In genomic region chr2:27506587-27506986, GRCh38 we compare ENCODE assay signal across 34 cellular contexts. TPM values are rescaled to one million over a fixed set of nuclear protein-coding genes. Genes with fewer than 3 reads are reported as not detected.
"Had no signal": no experiment of that assay in that cellular context is flagged by ENCODE, and none has a peak within 500 bp of the region (broad histone marks: within the 10 kb centered on the region; RNA-seq: fewer than 3 reads in every experiment).

No MANE protein-coding gene starts in this region.

- H3K36me3 ChIP-seq: ascending aorta, breast epithelium, esophagus muscularis mucosa, gastrocnemius medialis, heart left ventricle had no signal

- H3K27me3 Mint-ChIP-seq: activated CD4-positive, alpha-beta memory T cell treated with anti-CD3 and anti-CD28 coated beads for 36 hours; activated CD4-positive, alpha-beta T cell treated with anti-CD3 and anti-CD28 coated beads for 36 hours had no signal

- H3K9me3 Mint-ChIP-seq: activated CD4-positive, alpha-beta memory T cell treated with anti-CD3 and anti-CD28 coated beads for 36 hours; activated CD4-positive, alpha-beta T cell treated with anti-CD3 and anti-CD28 coated beads, Interleukin-2, amount 10 ng/mL, durations not matched to agents 24 days and 14 days; activated naive CD4-positive, alpha-beta T cell treated with anti-CD3 and anti-CD28 coated beads, Interleukin-2, amount 10 ng/mL, durations not matched to agents 7 days and 5 days; activated naive CD4-positive, alpha-beta T cell treated with anti-CD3 and anti-CD28 coated beads, Interleukin-2, amount 50 U/mL, for 72 hours; activated naive CD8-positive, alpha-beta T cell treated with anti-CD3 and anti-CD28 coated beads, Interleukin-2, amount 10 ng/mL, durations not matched to agents 7 days and 5 days; activated T-cell treated with anti-CD3 and anti-CD28 coated beads, Interleukin-2, amount 50 U/mL, for 72 hours; central memory CD8-positive, alpha-beta T cell; dendritic cell treated with granulocyte-macrophage colony-stimulating factor and Interleukin-4, amounts not matched to agents 40 ng/mL and 50 ng/mL, for 4 days; endodermal cell had no signal

- H3K4me1 ChIP-seq: ascending aorta, breast epithelium, esophagus muscularis mucosa, foreskin keratinocyte, gastrocnemius medialis, heart left ventricle had no signal

- H3K4me1 Mint-ChIP-seq: activated CD4-positive, alpha-beta T cell treated with anti-CD3 and anti-CD28 coated beads for 36 hours; activated CD4-positive, alpha-beta T cell treated with anti-CD3 and anti-CD28 coated beads, Interleukin-2, amount 10 ng/mL, durations not matched to agents 24 days and 14 days; activated CD8-positive, alpha-beta memory T cell treated with anti-CD3 and anti-CD28 coated beads, Interleukin-2, amount 10 ng/mL, durations not matched to agents 7 days and 5 days; activated naive CD4-positive, alpha-beta T cell treated with anti-CD3 and anti-CD28 coated beads, Interleukin-2, amount 10 ng/mL, durations not matched to agents 7 days and 5 days; activated naive CD8-positive, alpha-beta T cell treated with anti-CD3 and anti-CD28 coated beads, Interleukin-2, amount 10 ng/mL, durations not matched to agents 7 days and 5 days; brain; central memory CD8-positive, alpha-beta T cell; endodermal cell had no signal

- H3K27ac Mint-ChIP-seq: activated CD4-positive, alpha-beta memory T cell treated with anti-CD3 and anti-CD28 coated beads for 36 hours; activated CD4-positive, alpha-beta T cell treated with anti-CD3 and anti-CD28 coated beads for 36 hours; activated CD4-positive, alpha-beta T cell treated with anti-CD3 and anti-CD28 coated beads, Interleukin-2, amount 10 ng/mL, durations not matched to agents 24 days and 14 days; activated CD8-positive, alpha-beta memory T cell treated with anti-CD3 and anti-CD28 coated beads, Interleukin-2, amount 10 ng/mL, durations not matched to agents 7 days and 5 days; activated CD8-positive, alpha-beta T cell treated with anti-CD3 and anti-CD28 coated beads, Interleukin-2, amount 10 ng/mL, durations not matched to agents 7 days and 5 days; activated naive CD4-positive, alpha-beta T cell treated with anti-CD3 and anti-CD28 coated beads, Interleukin-2, amount 10 ng/mL, durations not matched to agents 7 days and 5 days; activated naive CD8-positive, alpha-beta T cell treated with anti-CD3 and anti-CD28 coated beads, Interleukin-2, amount 10 ng/mL, durations not matched to agents 7 days and 5 days; activated T-cell treated with anti-CD3 and anti-CD28 coated beads, Interleukin-2, amount 50 U/mL, for 72 hours; brain; dendritic cell treated with granulocyte-macrophage colony-stimulating factor and Interleukin-4, amounts not matched to agents 40 ng/mL and 50 ng/mL, for 4 days; endodermal cell had no signal

- H3K36me3 Mint-ChIP-seq: activated CD4-positive, alpha-beta memory T cell treated with anti-CD3 and anti-CD28 coated beads for 36 hours; activated CD8-positive, alpha-beta memory T cell treated with anti-CD3 and anti-CD28 coated beads, Interleukin-2, amount 10 ng/mL, durations not matched to agents 7 days and 5 days; activated naive CD4-positive, alpha-beta T cell treated with anti-CD3 and anti-CD28 coated beads, Interleukin-2, amount 10 ng/mL, durations not matched to agents 7 days and 5 days; activated naive CD4-positive, alpha-beta T cell treated with anti-CD3 and anti-CD28 coated beads, Interleukin-2, amount 50 U/mL, for 72 hours; activated naive CD8-positive, alpha-beta T cell treated with anti-CD3 and anti-CD28 coated beads, Interleukin-2, amount 10 ng/mL, durations not matched to agents 7 days and 5 days; brain had no signal

- H3K4me3 ChIP-seq: ascending aorta, breast epithelium, coronary artery, dorsolateral prefrontal cortex, esophagus muscularis mucosa, gastrocnemius medialis, heart left ventricle had no signal

- H3K9me3 ChIP-seq: ascending aorta, breast epithelium, esophagus muscularis mucosa, gastrocnemius medialis, heart left ventricle had no signal

- DNase-seq: activated CD4-positive, alpha-beta memory T cell treated with anti-CD3 and anti-CD28 coated beads for 36 hours; activated CD4-positive, alpha-beta T cell treated with anti-CD3 and anti-CD28 coated beads for 36 hours; activated CD4-positive, alpha-beta T cell treated with anti-CD3 and anti-CD28 coated beads, Interleukin-2, amount 10 ng/mL, durations not matched to agents 24 days and 14 days; activated CD4-positive, CD25-positive, alpha-beta regulatory T cell; activated CD4-positive, CD25-positive, alpha-beta regulatory T cell treated with anti-CD3 and anti-CD28 coated beads, Interleukin-2, amount 50 U/mL, for 72 hours; activated CD8-positive, alpha-beta memory T cell treated with anti-CD3 and anti-CD28 coated beads, Interleukin-2, amount 10 ng/mL, durations not matched to agents 7 days and 5 days; activated CD8-positive, alpha-beta memory T cell treated with anti-CD3 and anti-CD28 coated beads, Interleukin-2, amount 50 U/mL, for 4 hours; activated CD8-positive, alpha-beta T cell treated with anti-CD3 and anti-CD28 coated beads, Interleukin-2, amount 10 ng/mL, durations not matched to agents 7 days and 5 days; activated gamma-delta T cell; activated naive CD4-positive, alpha-beta T cell; activated naive CD4-positive, alpha-beta T cell treated with anti-CD3 and anti-CD28 coated beads, Interleukin-2, amount 10 ng/mL, durations not matched to agents 7 days and 5 days; activated naive CD8-positive, alpha-beta T cell treated with anti-CD3 and anti-CD28 coated beads, Interleukin-2, amount 10 ng/mL, durations not matched to agents 7 days and 5 days; activated T-cell treated with anti-CD3 and anti-CD28 coated beads, Interleukin-2, amount 50 U/mL, for 1 hour; activated T-cell treated with anti-CD3 and anti-CD28 coated beads, Interleukin-2, amount 50 U/mL, for 72 hours; dorsolateral prefrontal cortex; effector memory CD4-positive, alpha-beta T cell; endodermal cell; erythroblast; foreskin keratinocyte; gastrocnemius medialis; glutamatergic neuron; heart left ventricle; T-helper 2 cell had no signal

- H3K4me3 Mint-ChIP-seq: activated CD4-positive, alpha-beta memory T cell treated with anti-CD3 and anti-CD28 coated beads for 36 hours; activated CD4-positive, alpha-beta T cell treated with anti-CD3 and anti-CD28 coated beads for 36 hours; activated CD4-positive, alpha-beta T cell treated with anti-CD3 and anti-CD28 coated beads, Interleukin-2, amount 10 ng/mL, durations not matched to agents 24 days and 14 days; activated CD8-positive, alpha-beta memory T cell treated with anti-CD3 and anti-CD28 coated beads, Interleukin-2, amount 10 ng/mL, durations not matched to agents 7 days and 5 days; activated CD8-positive, alpha-beta T cell treated with anti-CD3 and anti-CD28 coated beads, Interleukin-2, amount 10 ng/mL, durations not matched to agents 7 days and 5 days; activated naive CD4-positive, alpha-beta T cell treated with anti-CD3 and anti-CD28 coated beads, Interleukin-2, amount 10 ng/mL, durations not matched to agents 7 days and 5 days; activated naive CD8-positive, alpha-beta T cell treated with anti-CD3 and anti-CD28 coated beads, Interleukin-2, amount 10 ng/mL, durations not matched to agents 7 days and 5 days; activated T-cell treated with anti-CD3 and anti-CD28 coated beads, Interleukin-2, amount 50 U/mL, for 72 hours; brain; central memory CD8-positive, alpha-beta T cell; dendritic cell treated with granulocyte-macrophage colony-stimulating factor and Interleukin-4, amounts not matched to agents 40 ng/mL and 50 ng/mL, for 4 days; endodermal cell had no signal

- ATAC-seq: activated CD4-positive, alpha-beta T cell treated with anti-CD3 and anti-CD28 coated beads for 36 hours; activated CD8-positive, alpha-beta memory T cell treated with anti-CD3 and anti-CD28 coated beads, Interleukin-2, amount 10 ng/mL, durations not matched to agents 7 days and 5 days; activated CD8-positive, alpha-beta T cell treated with anti-CD3 and anti-CD28 coated beads, Interleukin-2, amount 10 ng/mL, durations not matched to agents 7 days and 5 days; activated naive CD4-positive, alpha-beta T cell treated with anti-CD3 and anti-CD28 coated beads, Interleukin-2, amount 50 U/mL, for 72 hours; activated T-cell treated with anti-CD3 and anti-CD28 coated beads, Interleukin-2, amount 50 U/mL, for 72 hours; foreskin keratinocyte; gastrocnemius medialis had no signal

- H3K27ac ChIP-seq: ascending aorta, breast epithelium, coronary artery, dorsolateral prefrontal cortex, esophagus muscularis mucosa, foreskin keratinocyte, gastrocnemius medialis, heart left ventricle had no signal

- H3K27me3 ChIP-seq: ascending aorta, breast epithelium, dorsolateral prefrontal cortex, foreskin keratinocyte, gastrocnemius medialis, heart left ventricle had no signal

RNA-seq across cellular contexts. Expression of gene GCKR, which starts 9.9 kb away (rescaled TPM):
- total RNA-seq: activated CD4-positive, alpha-beta memory T cell treated with anti-CD3 and anti-CD28 coated beads for 36 hours; activated CD4-positive, alpha-beta T cell treated with anti-CD3 and anti-CD28 coated beads for 36 hours; activated CD4-positive, alpha-beta T cell treated with anti-CD3 and anti-CD28 coated beads, Interleukin-2, amount 10 ng/mL, durations not matched to agents 24 days and 14 days; activated CD8-positive, alpha-beta memory T cell treated with anti-CD3 and anti-CD28 coated beads for 36 hours; activated CD8-positive, alpha-beta memory T cell treated with anti-CD3 and anti-CD28 coated beads, Interleukin-2, amount 10 ng/mL, durations not matched to agents 7 days and 5 days; activated CD8-positive, alpha-beta T cell treated with anti-CD3 and anti-CD28 coated beads, Interleukin-2, amount 10 ng/mL, durations not matched to agents 7 days and 5 days; activated naive CD4-positive, alpha-beta T cell treated with anti-CD3 and anti-CD28 coated beads, Interleukin-2, amount 50 U/mL, for 72 hours; activated naive CD8-positive, alpha-beta T cell treated with anti-CD3 and anti-CD28 coated beads, Interleukin-2, amount 10 ng/mL, durations not matched to agents 7 days and 5 days; activated T-cell treated with anti-CD3 and anti-CD28 coated beads, Interleukin-2, amount 50 U/mL, for 72 hours; ascending aorta; cardiac septum; foreskin keratinocyte; T-helper 1 cell treated with Interleukin-12 subunit alpha and Interleukin-12 subunit beta and Interleukin-4 antibody, amounts not matched to agents 30 ng/mL and 1 ng/mL, for 36 hours had no signal

RNA-seq across cellular contexts. Expression of gene FNDC4, which starts 11.6 kb away (rescaled TPM):
- total RNA-seq: activated CD4-positive, alpha-beta T cell treated with anti-CD3 and anti-CD28 coated beads for 36 hours; activated CD4-positive, alpha-beta T cell treated with anti-CD3 and anti-CD28 coated beads, Interleukin-2, amount 10 ng/mL, durations not matched to agents 24 days and 14 days; activated CD8-positive, alpha-beta memory T cell treated with anti-CD3 and anti-CD28 coated beads for 36 hours; activated CD8-positive, alpha-beta T cell treated with anti-CD3 and anti-CD28 coated beads, Interleukin-2, amount 10 ng/mL, durations not matched to agents 7 days and 5 days; activated naive CD4-positive, alpha-beta T cell treated with anti-CD3 and anti-CD28 coated beads, Interleukin-2, amount 50 U/mL, for 72 hours; activated naive CD8-positive, alpha-beta T cell treated with anti-CD3 and anti-CD28 coated beads, Interleukin-2, amount 10 ng/mL, durations not matched to agents 7 days and 5 days; T-helper 1 cell treated with Interleukin-12 subunit alpha and Interleukin-12 subunit beta and Interleukin-4 antibody, amounts not matched to agents 30 ng/mL and 1 ng/mL, for 36 hours had no signal
